In genomic region chr15:90035095-90035834, GRCh38 we compare ENCODE assay signal across 1 cellular context.
TF ChIP-seq lines count a peak whose summit lies in the region.

No MANE protein-coding gene starts in this region.

TF ChIP-seq in HepG2, 621 proteins besides CTCF, POLR2A, EP300 and RAD21 (continued from another document and continues in another):
- TF ChIP-seq CSRNP2 (CRISPR knock-in tag; conservative IDR thresholded peaks at IDR 0.05; ENCODE audit: low read depth) (no peak), THAP8 (CRISPR knock-in tag; IDR thresholded peaks at IDR 0.05; ENCODE audit: borderline replicate concordance) (no peak), ZNF883 (CRISPR knock-in tag; IDR thresholded peaks at IDR 0.05; ENCODE audit: not compliant biosample characterization) (no peak), NKX3-1 (CRISPR knock-in tag; IDR thresholded peaks at IDR 0.05) (no peak), SAFB2 (CRISPR knock-in tag; IDR thresholded peaks at IDR 0.05; ENCODE audit: borderline replicate concordance, low read depth) (no peak), CHCHD3 (CRISPR knock-in tag; IDR thresholded peaks at IDR 0.05) (0 out of 2 replicates have a peak, but pooled peaks have one; percentile 58), MIXL1 (CRISPR knock-in tag; IDR thresholded peaks at IDR 0.05) (no peak), FOXJ3 (CRISPR knock-in tag; IDR thresholded peaks at IDR 0.05; ENCODE audit: borderline replicate concordance) (0 out of 2 replicates have a peak, but pooled peaks have one; percentile 29), REXO4 (CRISPR knock-in tag; IDR thresholded peaks at IDR 0.05; ENCODE audit: borderline replicate concordance) (no peak), HOXA9 (CRISPR knock-in tag; IDR thresholded peaks at IDR 0.05; ENCODE audit: borderline replicate concordance) (no peak), SP5 (CRISPR knock-in tag; IDR thresholded peaks at IDR 0.05; ENCODE audit: borderline replicate concordance, low read depth) (no peak; the same call in 1 of the 2 replicates), GMEB1 (CRISPR knock-in tag; IDR thresholded peaks at IDR 0.05; ENCODE audit: borderline replicate concordance) (no peak), MEIS1 (CRISPR knock-in tag; IDR thresholded peaks at IDR 0.05; ENCODE audit: borderline replicate concordance) (no peak), ATF5 (CRISPR knock-in tag; IDR thresholded peaks at IDR 0.05; ENCODE audit: low read depth) (no peak; the same call in 1 of the 2 replicates), BRCA1 (CRISPR knock-in tag; IDR thresholded peaks at IDR 0.05) (no peak), ZNF777 (CRISPR knock-in tag; IDR thresholded peaks at IDR 0.05) (no peak), TEF (CRISPR knock-in tag; IDR thresholded peaks at IDR 0.05) (no peak), SIN3A (IDR thresholded peaks at IDR 0.05; ENCODE audit: borderline replicate concordance, low read depth, low read length) (no peak), NFE2L2 (IDR thresholded peaks at IDR 0.05; ENCODE audit: low read length) (no peak), TCF7 (IDR thresholded peaks at IDR 0.05; ENCODE audit: low read depth) (no peak), KDM3A (CRISPR knock-in tag; IDR thresholded peaks at IDR 0.05; ENCODE audit: low read depth) (peak; percentile 32; the same call in 1 of the 2 replicates), HNRNPLL (IDR thresholded peaks at IDR 0.05; ENCODE audit: low read depth, low read length, poor library complexity, severe bottlenecking) (no peak), ZBTB7B (CRISPR knock-in tag; IDR thresholded peaks at IDR 0.05) (0 out of 2 replicates have a peak, but pooled peaks have one; percentile 56), BRF2 (CRISPR knock-in tag; IDR thresholded peaks at IDR 0.05) (no peak), ZNF703 (CRISPR knock-in tag; IDR thresholded peaks at IDR 0.05; ENCODE audit: borderline replicate concordance) (no peak), ZNF256 (CRISPR knock-in tag; conservative IDR thresholded peaks at IDR 0.05) (no peak), IRX3 (CRISPR knock-in tag; IDR thresholded peaks at IDR 0.05; ENCODE audit: borderline replicate concordance, low read depth) (no peak), SMAD9 (CRISPR knock-in tag; IDR thresholded peaks at IDR 0.05) (no peak), ZNF44 (CRISPR knock-in tag; IDR thresholded peaks at IDR 0.05) (0 out of 2 replicates have a peak, but pooled peaks have one; percentile 38), TCF7L2 (IDR thresholded peaks at IDR 0.05; ENCODE audit: low read depth, low read length) (no peak), CEBPZ (IDR thresholded peaks at IDR 0.05; ENCODE audit: low read length) (no peak), ATAD3A (CRISPR knock-in tag; IDR thresholded peaks at IDR 0.05) (no peak), SP140L (CRISPR knock-in tag; IDR thresholded peaks at IDR 0.05; ENCODE audit: borderline replicate concordance) (no peak), ARID5B (CRISPR knock-in tag; IDR thresholded peaks at IDR 0.05) (peak; percentile 77), NR0B2 (CRISPR knock-in tag; IDR thresholded peaks at IDR 0.05) (no peak), ZNF589 (CRISPR knock-in tag; conservative IDR thresholded peaks at IDR 0.05) (no peak), MYPOP (CRISPR knock-in tag; IDR thresholded peaks at IDR 0.05) (no peak; the same call in 1 of the 2 replicates), ZNF678 (CRISPR knock-in tag; IDR thresholded peaks at IDR 0.05) (no peak), NFKB2 (CRISPR knock-in tag; IDR thresholded peaks at IDR 0.05; ENCODE audit: borderline replicate concordance) (peak; percentile 42; the same call in 1 of the 2 replicates), ZFP41 (CRISPR knock-in tag; IDR thresholded peaks at IDR 0.05; ENCODE audit: borderline replicate concordance) (no peak), ISX (CRISPR knock-in tag; conservative IDR thresholded peaks at IDR 0.05) (no peak), HOXA7 (CRISPR knock-in tag; IDR thresholded peaks at IDR 0.05) (no peak), NFIC (IDR thresholded peaks at IDR 0.05; ENCODE audit: low read length) (no peak), NFYB (CRISPR knock-in tag; IDR thresholded peaks at IDR 0.05) (no peak), ELF1 (CRISPR knock-in tag; IDR thresholded peaks at IDR 0.05) (peak; percentile 86), ZNF577 (CRISPR knock-in tag; IDR thresholded peaks at IDR 0.05; ENCODE audit: borderline replicate concordance, low read depth) (no peak), GZF1 (CRISPR knock-in tag; IDR thresholded peaks at IDR 0.05) (no peak), ZNF607 (CRISPR knock-in tag; IDR thresholded peaks at IDR 0.05; ENCODE audit: borderline replicate concordance) (no peak), FOXK2 (IDR thresholded peaks at IDR 0.05) (no peak)
